ENCODE assay signal across 1 cellular context in the genomic region with DNA sequence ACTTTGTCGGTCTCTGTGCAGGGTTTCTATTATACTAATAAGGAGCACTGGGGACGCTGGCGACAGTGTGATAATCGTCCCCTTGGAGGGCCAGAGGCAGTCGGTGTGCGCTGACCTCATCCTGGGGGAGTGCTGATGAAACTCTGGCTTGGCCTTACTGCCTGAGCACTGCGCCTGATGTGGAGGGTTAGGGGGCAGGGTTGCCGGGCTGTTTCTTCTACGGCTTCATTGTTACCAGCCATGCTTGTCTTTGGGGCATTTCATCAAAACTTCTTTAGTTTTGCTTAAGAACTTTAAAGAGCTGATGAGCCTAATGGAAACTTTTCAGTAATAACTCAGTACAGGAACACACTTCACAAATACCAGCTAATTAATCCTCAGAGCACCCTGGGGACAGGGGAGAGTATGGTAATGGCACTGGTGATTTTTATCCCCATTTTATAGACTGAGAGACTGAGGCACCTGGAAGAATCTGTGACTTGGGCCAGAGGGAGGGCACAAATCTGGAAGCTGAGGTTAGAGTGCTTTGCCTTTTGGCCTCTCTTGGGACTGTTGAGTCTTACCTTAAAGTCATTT.
TF ChIP-seq lines count a peak whose summit lies in the region.

No MANE protein-coding gene starts in this region.

TF ChIP-seq in K562, 482 proteins besides CTCF, POLR2A, EP300 and RAD21 (continued from another document and continues in another):
- TF ChIP-seq, protein P1, sequence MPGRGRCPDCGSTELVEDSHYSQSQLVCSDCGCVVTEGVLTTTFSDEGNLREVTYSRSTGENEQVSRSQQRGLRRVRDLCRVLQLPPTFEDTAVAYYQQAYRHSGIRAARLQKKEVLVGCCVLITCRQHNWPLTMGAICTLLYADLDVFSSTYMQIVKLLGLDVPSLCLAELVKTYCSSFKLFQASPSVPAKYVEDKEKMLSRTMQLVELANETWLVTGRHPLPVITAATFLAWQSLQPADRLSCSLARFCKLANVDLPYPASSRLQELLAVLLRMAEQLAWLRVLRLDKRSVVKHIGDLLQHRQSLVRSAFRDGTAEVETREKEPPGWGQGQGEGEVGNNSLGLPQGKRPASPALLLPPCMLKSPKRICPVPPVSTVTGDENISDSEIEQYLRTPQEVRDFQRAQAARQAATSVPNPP (IDR thresholded peaks at IDR 0.05; ENCODE audit: borderline replicate concordance, insufficient read depth, insufficient read length): no peak
- no peak for TF ChIP-seq FUS (optimal IDR thresholded peaks at IDR 0.05; ENCODE audit: low read depth, low read length)
- peak; percentile 90 for TF ChIP-seq NFRKB (IDR thresholded peaks at IDR 0.05; ENCODE audit: low read depth)
- TF ChIP-seq ZFP30 (CRISPR knock-in tag; IDR thresholded peaks at IDR 0.05; ENCODE audit: borderline replicate concordance): no peak
- no peak for TF ChIP-seq ZNF586 (CRISPR knock-in tag; conservative IDR thresholded peaks at IDR 0.05)
- no peak for TF ChIP-seq SREBF1 (IDR thresholded peaks at IDR 0.05; ENCODE audit: borderline replicate concordance, low read depth, low read length)
- TF ChIP-seq, protein P2, sequence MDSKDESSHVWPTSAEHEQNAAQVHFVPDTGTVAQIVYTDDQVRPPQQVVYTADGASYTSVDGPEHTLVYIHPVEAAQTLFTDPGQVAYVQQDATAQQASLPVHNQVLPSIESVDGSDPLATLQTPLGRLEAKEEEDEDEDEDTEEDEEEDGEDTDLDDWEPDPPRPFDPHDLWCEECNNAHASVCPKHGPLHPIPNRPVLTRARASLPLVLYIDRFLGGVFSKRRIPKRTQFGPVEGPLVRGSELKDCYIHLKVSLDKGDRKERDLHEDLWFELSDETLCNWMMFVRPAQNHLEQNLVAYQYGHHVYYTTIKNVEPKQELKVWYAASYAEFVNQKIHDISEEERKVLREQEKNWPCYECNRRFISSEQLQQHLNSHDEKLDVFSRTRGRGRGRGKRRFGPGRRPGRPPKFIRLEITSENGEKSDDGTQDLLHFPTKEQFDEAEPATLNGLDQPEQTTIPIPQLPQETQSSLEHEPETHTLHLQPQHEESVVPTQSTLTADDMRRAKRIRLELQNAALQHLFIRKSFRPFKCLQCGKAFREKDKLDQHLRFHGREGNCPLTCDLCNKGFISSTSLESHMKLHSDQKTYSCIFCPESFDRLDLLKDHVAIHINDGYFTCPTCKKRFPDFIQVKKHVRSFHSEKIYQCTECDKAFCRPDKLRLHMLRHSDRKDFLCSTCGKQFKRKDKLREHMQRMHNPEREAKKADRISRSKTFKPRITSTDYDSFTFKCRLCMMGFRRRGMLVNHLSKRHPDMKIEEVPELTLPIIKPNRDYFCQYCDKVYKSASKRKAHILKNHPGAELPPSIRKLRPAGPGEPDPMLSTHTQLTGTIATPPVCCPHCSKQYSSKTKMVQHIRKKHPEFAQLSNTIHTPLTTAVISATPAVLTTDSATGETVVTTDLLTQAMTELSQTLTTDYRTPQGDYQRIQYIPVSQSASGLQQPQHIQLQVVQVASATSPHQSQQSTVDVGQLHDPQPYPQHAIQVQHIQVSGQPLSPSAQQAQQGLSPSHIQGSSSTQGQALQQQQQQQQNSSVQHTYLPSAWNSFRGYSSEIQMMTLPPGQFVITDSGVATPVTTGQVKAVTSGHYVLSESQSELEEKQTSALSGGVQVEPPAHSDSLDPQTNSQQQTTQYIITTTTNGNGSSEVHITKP (IDR thresholded peaks at IDR 0.05; ENCODE audit: partially characterized antibody): no peak
- TF ChIP-seq ZNF224 (CRISPR knock-in tag; IDR thresholded peaks at IDR 0.05): no peak
- TF ChIP-seq EWSR1 (IDR thresholded peaks at IDR 0.05; ENCODE audit: borderline replicate concordance, low read depth, partially characterized antibody): no peak
- TF ChIP-seq, protein P3, sequence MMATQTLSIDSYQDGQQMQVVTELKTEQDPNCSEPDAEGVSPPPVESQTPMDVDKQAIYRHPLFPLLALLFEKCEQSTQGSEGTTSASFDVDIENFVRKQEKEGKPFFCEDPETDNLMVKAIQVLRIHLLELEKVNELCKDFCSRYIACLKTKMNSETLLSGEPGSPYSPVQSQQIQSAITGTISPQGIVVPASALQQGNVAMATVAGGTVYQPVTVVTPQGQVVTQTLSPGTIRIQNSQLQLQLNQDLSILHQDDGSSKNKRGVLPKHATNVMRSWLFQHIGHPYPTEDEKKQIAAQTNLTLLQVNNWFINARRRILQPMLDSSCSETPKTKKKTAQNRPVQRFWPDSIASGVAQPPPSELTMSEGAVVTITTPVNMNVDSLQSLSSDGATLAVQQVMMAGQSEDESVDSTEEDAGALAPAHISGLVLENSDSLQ (IDR thresholded peaks at IDR 0.05): no peak
- TF ChIP-seq NR2C1 (IDR thresholded peaks at IDR 0.05): no peak
- peak; percentile 12; the same call in 1 of the 2 replicates for TF ChIP-seq NR2C1 (tag; IDR thresholded peaks at IDR 0.05)
- TF ChIP-seq IFI16 (CRISPR knock-in tag; IDR thresholded peaks at IDR 0.05): no peak
- no peak for TF ChIP-seq ETS2 (tag; IDR thresholded peaks at IDR 0.05; ENCODE audit: borderline replicate concordance, poor library complexity, severe bottlenecking)
- TF ChIP-seq, protein P4, sequence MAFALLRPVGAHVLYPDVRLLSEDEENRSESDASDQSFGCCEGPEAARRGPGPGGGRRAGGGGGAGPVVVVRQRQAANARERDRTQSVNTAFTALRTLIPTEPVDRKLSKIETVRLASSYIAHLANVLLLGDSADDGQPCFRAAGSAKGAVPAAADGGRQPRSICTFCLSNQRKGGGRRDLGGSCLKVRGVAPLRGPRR (CRISPR knock-in tag; IDR thresholded peaks at IDR 0.05): no peak
- TF ChIP-seq ZNF347 (CRISPR knock-in tag; IDR thresholded peaks at IDR 0.05; ENCODE audit: low read depth): no peak
- TF ChIP-seq, protein P5, sequence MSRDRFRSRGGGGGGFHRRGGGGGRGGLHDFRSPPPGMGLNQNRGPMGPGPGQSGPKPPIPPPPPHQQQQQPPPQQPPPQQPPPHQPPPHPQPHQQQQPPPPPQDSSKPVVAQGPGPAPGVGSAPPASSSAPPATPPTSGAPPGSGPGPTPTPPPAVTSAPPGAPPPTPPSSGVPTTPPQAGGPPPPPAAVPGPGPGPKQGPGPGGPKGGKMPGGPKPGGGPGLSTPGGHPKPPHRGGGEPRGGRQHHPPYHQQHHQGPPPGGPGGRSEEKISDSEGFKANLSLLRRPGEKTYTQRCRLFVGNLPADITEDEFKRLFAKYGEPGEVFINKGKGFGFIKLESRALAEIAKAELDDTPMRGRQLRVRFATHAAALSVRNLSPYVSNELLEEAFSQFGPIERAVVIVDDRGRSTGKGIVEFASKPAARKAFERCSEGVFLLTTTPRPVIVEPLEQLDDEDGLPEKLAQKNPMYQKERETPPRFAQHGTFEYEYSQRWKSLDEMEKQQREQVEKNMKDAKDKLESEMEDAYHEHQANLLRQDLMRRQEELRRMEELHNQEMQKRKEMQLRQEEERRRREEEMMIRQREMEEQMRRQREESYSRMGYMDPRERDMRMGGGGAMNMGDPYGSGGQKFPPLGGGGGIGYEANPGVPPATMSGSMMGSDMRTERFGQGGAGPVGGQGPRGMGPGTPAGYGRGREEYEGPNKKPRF (IDR thresholded peaks at IDR 0.05; ENCODE audit: low read depth, low read length): no peak
- TF ChIP-seq, protein P6, sequence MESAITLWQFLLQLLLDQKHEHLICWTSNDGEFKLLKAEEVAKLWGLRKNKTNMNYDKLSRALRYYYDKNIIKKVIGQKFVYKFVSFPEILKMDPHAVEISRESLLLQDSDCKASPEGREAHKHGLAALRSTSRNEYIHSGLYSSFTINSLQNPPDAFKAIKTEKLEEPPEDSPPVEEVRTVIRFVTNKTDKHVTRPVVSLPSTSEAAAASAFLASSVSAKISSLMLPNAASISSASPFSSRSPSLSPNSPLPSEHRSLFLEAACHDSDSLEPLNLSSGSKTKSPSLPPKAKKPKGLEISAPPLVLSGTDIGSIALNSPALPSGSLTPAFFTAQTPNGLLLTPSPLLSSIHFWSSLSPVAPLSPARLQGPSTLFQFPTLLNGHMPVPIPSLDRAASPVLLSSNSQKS (CRISPR knock-in tag; IDR thresholded peaks at IDR 0.05): no peak
- TF ChIP-seq, protein P7, sequence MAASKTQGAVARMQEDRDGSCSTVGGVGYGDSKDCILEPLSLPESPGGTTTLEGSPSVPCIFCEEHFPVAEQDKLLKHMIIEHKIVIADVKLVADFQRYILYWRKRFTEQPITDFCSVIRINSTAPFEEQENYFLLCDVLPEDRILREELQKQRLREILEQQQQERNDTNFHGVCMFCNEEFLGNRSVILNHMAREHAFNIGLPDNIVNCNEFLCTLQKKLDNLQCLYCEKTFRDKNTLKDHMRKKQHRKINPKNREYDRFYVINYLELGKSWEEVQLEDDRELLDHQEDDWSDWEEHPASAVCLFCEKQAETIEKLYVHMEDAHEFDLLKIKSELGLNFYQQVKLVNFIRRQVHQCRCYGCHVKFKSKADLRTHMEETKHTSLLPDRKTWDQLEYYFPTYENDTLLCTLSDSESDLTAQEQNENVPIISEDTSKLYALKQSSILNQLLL (CRISPR knock-in tag; IDR thresholded peaks at IDR 0.05; ENCODE audit: borderline replicate concordance): no peak
- TF ChIP-seq HDAC6 (IDR thresholded peaks at IDR 0.05; ENCODE audit: low read depth, low read length): no peak
- TF ChIP-seq BRF1 (IDR thresholded peaks at IDR 0.05; ENCODE audit: borderline replicate concordance, extremely low read depth, insufficient read length): no peak
- TF ChIP-seq ZNF124 (CRISPR knock-in tag; IDR thresholded peaks at IDR 0.05): no peak
- peak in 1 of 2 experiments; percentile 71; a peak in 2 of 4 replicates for TF ChIP-seq RCOR1 (IDR thresholded peaks at IDR 0.05; ENCODE audit: borderline replicate concordance in 1 of 2, low read depth in 2 of 2, low read length in 2 of 2)
- TF ChIP-seq, protein P8, sequence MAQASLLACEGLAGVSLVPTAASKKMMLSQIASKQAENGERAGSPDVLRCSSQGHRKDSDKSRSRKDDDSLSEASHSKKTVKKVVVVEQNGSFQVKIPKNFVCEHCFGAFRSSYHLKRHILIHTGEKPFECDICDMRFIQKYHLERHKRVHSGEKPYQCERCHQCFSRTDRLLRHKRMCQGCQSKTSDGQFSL (CRISPR knock-in tag; IDR thresholded peaks at IDR 0.05): 0 out of 2 replicates have a peak, but pooled peaks have one; percentile 79
- TF ChIP-seq, protein P8 (tag; IDR thresholded peaks at IDR 0.05): no peak
- TF ChIP-seq ZNF766 (CRISPR knock-in tag; conservative IDR thresholded peaks at IDR 0.05): no peak
- TF ChIP-seq NCOA6 (IDR thresholded peaks at IDR 0.05): no peak
- TF ChIP-seq, protein P9, sequence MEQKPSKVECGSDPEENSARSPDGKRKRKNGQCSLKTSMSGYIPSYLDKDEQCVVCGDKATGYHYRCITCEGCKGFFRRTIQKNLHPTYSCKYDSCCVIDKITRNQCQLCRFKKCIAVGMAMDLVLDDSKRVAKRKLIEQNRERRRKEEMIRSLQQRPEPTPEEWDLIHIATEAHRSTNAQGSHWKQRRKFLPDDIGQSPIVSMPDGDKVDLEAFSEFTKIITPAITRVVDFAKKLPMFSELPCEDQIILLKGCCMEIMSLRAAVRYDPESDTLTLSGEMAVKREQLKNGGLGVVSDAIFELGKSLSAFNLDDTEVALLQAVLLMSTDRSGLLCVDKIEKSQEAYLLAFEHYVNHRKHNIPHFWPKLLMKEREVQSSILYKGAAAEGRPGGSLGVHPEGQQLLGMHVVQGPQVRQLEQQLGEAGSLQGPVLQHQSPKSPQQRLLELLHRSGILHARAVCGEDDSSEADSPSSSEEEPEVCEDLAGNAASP (IDR thresholded peaks at IDR 0.05): no peak
- no peak for TF ChIP-seq ZNF830 (CRISPR knock-in tag; IDR thresholded peaks at IDR 0.05)
- TF ChIP-seq, protein P10, sequence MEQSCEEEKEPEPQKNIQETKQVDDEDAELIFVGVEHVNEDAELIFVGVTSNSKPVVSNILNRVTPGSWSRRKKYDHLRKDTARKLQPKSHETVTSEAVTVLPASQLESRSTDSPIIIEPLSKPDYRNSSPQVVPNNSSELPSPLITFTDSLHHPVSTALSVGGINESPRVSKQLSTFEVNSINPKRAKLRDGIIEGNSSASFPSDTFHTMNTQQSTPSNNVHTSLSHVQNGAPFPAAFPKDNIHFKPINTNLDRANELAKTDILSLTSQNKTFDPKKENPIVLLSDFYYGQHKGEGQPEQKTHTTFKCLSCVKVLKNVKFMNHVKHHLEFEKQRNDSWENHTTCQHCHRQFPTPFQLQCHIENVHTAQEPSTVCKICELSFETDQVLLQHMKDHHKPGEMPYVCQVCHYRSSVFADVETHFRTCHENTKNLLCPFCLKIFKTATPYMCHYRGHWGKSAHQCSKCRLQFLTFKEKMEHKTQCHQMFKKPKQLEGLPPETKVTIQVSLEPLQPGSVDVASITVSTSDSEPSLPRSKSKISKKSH (CRISPR knock-in tag; IDR thresholded peaks at IDR 0.05): no peak
- TF ChIP-seq, protein P11, sequence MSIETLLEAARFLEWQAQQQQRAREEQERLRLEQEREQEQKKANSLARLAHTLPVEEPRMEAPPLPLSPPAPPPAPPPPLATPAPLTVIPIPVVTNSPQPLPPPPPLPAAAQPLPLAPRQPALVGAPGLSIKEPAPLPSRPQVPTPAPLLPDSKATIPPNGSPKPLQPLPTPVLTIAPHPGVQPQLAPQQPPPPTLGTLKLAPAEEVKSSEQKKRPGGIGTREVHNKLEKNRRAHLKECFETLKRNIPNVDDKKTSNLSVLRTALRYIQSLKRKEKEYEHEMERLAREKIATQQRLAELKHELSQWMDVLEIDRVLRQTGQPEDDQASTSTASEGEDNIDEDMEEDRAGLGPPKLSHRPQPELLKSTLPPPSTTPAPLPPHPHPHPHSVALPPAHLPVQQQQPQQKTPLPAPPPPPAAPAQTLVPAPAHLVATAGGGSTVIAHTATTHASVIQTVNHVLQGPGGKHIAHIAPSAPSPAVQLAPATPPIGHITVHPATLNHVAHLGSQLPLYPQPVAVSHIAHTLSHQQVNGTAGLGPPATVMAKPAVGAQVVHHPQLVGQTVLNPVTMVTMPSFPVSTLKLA (conservative IDR thresholded peaks at IDR 0.05): 0 out of 4 replicates have a peak, but pooled peaks of 1 of the 2 experiments have one; percentile 33
- TF ChIP-seq MECOM (CRISPR knock-in tag; IDR thresholded peaks at IDR 0.05): no peak
- TF ChIP-seq BRD4 (IDR thresholded peaks at IDR 0.05): peak; percentile 65; the same call in 1 of the 2 replicates
- TF ChIP-seq SRSF7 (optimal IDR thresholded peaks at IDR 0.05; ENCODE audit: low read depth, low read length): no peak
- no peak for TF ChIP-seq ZNF324 (CRISPR knock-in tag; IDR thresholded peaks at IDR 0.05)
- TF ChIP-seq ZNF12 (CRISPR knock-in tag; IDR thresholded peaks at IDR 0.05): no peak
- TF ChIP-seq ILK (tag; IDR thresholded peaks at IDR 0.05; ENCODE audit: borderline replicate concordance, low read depth): no peak
- no peak for TF ChIP-seq CBFA2T3 (IDR thresholded peaks at IDR 0.05)
- TF ChIP-seq TGIF2 (CRISPR knock-in tag; IDR thresholded peaks at IDR 0.05): no peak
- no peak for TF ChIP-seq KDM5B (IDR thresholded peaks at IDR 0.05; ENCODE audit: insufficient replicate concordance, low read depth, low read length)
- TF ChIP-seq KHSRP (IDR thresholded peaks at IDR 0.05): no peak
- no peak for TF ChIP-seq MTA2 (IDR thresholded peaks at IDR 0.05; ENCODE audit: low read depth)
- peak; percentile 79 for TF ChIP-seq SMAD4 (CRISPR knock-in tag; conservative IDR thresholded peaks at IDR 0.05)
- TF ChIP-seq CBFB (CRISPR knock-in tag; IDR thresholded peaks at IDR 0.05): no peak
